21 cellular contexts compared by ENCODE assay signal in genomic region chr10:10942441-10942840, GRCh38.
DNase-seq lines count a peak whose midpoint lies in the region; ATAC-seq, FAIRE-seq and TF ChIP-seq lines count a peak whose summit lies in the region.
"Had no signal": no experiment of that assay in that cellular context is flagged by ENCODE, and none has a peak within 500 bp of the region (broad histone marks: within the 10 kb centered on the region; RNA-seq: fewer than 3 reads in every experiment).

No MANE protein-coding gene starts in this region.

- no peak overlapping the region for H3K9ac ChIP-seq in astrocyte (ENCODE audit: low read length)
- H3K9ac ChIP-seq: BLaER1 had no signal

- H2AFZ ChIP-seq in astrocyte (ENCODE audit: low read depth, low read length), result no peak overlapping the region
- H2AFZ ChIP-seq: PC-9 had no signal

- in situ Hi-C loops in HAP-1 (cut with MboI; ENCODE audit: low sequenced_read_pairs), result no loop called here

- H3K27ac Mint-ChIP-seq in astrocyte (ENCODE audit: unreplicated experiment), result no peak overlapping the region
- H3K27ac Mint-ChIP-seq: CD4-positive, alpha-beta memory T cell; T-cell had no signal

- H3K79me2 ChIP-seq in astrocyte (ENCODE audit: insufficient read depth, low read length), result no peaks in the 10 kb centered on the region

- ATAC-seq in HG03045 (IDR thresholded peaks at IDR 0.05; ENCODE audit: unreplicated experiment) (no peak), HG03039 (IDR thresholded peaks at IDR 0.05; ENCODE audit: unreplicated experiment) (no peak)
- ATAC-seq: SK-N-SH treated with all-trans-retinoic acid at 6 μM for 48 hours, T-cell had no signal

- peaks cover 1% of the 10 kb centered on the region for H3K27me3 Mint-ChIP-seq in astrocyte (ENCODE audit: low read depth, unreplicated experiment)

- H3K27me3 ChIP-seq in astrocyte (ENCODE audit: insufficient read depth, low read length) (no peaks in the 10 kb centered on the region), HAP-1 (ENCODE audit: low read depth) (no peaks in the 10 kb centered on the region; the same call in 1 of the 2 replicates)
- H3K27me3 ChIP-seq: BLaER1 had no signal

- no peak overlapping the region for H3K4me2 ChIP-seq in astrocyte (ENCODE audit: low read length)
- H3K4me2 ChIP-seq: BLaER1, PC-9 had no signal

- no peaks in the 10 kb centered on the region for H3K4me1 Mint-ChIP-seq in astrocyte (ENCODE audit: low read depth, unreplicated experiment)
- H3K4me1 Mint-ChIP-seq: CD4-positive, alpha-beta memory T cell; T-cell had no signal

- no peaks in the 10 kb centered on the region for H3K4me1 ChIP-seq in astrocyte (ENCODE audit: insufficient read depth, low read length)
- H3K4me1 ChIP-seq in HAP-1, result no peaks in the 10 kb centered on the region
- H3K4me1 ChIP-seq: BLaER1 had no signal

- H3K36me3 Mint-ChIP-seq in astrocyte (ENCODE audit: low read depth, unreplicated experiment), result no peaks in the 10 kb centered on the region

- no peaks in the 10 kb centered on the region for H4K20me1 ChIP-seq in astrocyte (ENCODE audit: insufficient read depth, low read length)
- H4K20me1 ChIP-seq: BLaER1 had no signal

- peaks cover 10% of the 10 kb centered on the region for H3K9me3 ChIP-seq in astrocyte (ENCODE audit: insufficient read depth, low read depth, low read length)
- no peaks in the 10 kb centered on the region for H3K9me3 ChIP-seq in HAP-1

- H3K4me3 ChIP-seq in astrocyte (ENCODE audit: insufficient read depth, low read depth, low read length) (no peak overlapping the region), foreskin fibroblast (ENCODE audit: low read depth in 1 of 2, low read length in 2 of 2) (no peak overlapping the region), HAP-1 (no peak overlapping the region)
- H3K4me3 ChIP-seq: BLaER1, PC-9 had no signal

- peak; percentile 13 for DNase-seq in EL
- peak; percentile 4 for DNase-seq in astrocyte (ENCODE audit: low read depth)
- peak; percentile 34 to 67 for DNase-seq in foreskin fibroblast
- DNase-seq in NCI-H146 (lab: John Stamatoyannopoulos, UW), result no peak
- no peak for DNase-seq in HAP-1 (ENCODE audit: low spot score in 2 of 2)
- DNase-seq: CD4-positive, alpha-beta memory T cell; DND-41; GOT3; Karpas-422; NCI-H1417 treated with DMSO at 0.1 percent for 48 hours; NCI-H187 treated with DMSO at 0.1 percent for 48 hours; NCI-H2107; NCI-H446 treated with DMSO at 0.1 percent for 48 hours; NCI-H526 treated with DMSO at 0.1 percent for 48 hours; PC-9; T-cell had no signal

- TF ChIP-seq CTCF in astrocyte (IDR thresholded peaks at IDR 0.05; ENCODE audit: insufficient read depth, low read depth, low read length) (no peak), foreskin fibroblast (IDR thresholded peaks at IDR 0.05; ENCODE audit: low read depth, low read length) (no peak)

- no peak overlapping the region for H3K4me3 Mint-ChIP-seq in astrocyte (ENCODE audit: unreplicated experiment)
- H3K4me3 Mint-ChIP-seq: CD4-positive, alpha-beta memory T cell; T-cell had no signal

- peaks cover 11% of the 10 kb centered on the region for H3K9me3 Mint-ChIP-seq in astrocyte (ENCODE audit: unreplicated experiment)

- H3K27ac ChIP-seq in astrocyte (ENCODE audit: low read depth, low read length), result no peak overlapping the region
- H3K27ac ChIP-seq: BLaER1, PC-9 had no signal

- FAIRE-seq in astrocyte (lab: Jason Lieb, UNC), result no peak
- FAIRE-seq: G401.6 had no signal

- H3K36me3 ChIP-seq in astrocyte (ENCODE audit: insufficient read depth, low read length) (no peaks in the 10 kb centered on the region), HAP-1 (replicated peaks) (no peaks in the 10 kb centered on the region)
- H3K36me3 ChIP-seq: BLaER1 had no signal

Comparison
In these comparisons a context has a peak if more than half of its experiments do, and no peak if none do; other contexts are left out.
1. DNase-seq: peak in EL (single experiment), astrocyte (single experiment) and foreskin fibroblast (2 of 2); none in NCI-H146 (single experiment) and HAP-1 (0 of 2).